1 cellular context compared by ENCODE assay signal in the genomic region with DNA sequence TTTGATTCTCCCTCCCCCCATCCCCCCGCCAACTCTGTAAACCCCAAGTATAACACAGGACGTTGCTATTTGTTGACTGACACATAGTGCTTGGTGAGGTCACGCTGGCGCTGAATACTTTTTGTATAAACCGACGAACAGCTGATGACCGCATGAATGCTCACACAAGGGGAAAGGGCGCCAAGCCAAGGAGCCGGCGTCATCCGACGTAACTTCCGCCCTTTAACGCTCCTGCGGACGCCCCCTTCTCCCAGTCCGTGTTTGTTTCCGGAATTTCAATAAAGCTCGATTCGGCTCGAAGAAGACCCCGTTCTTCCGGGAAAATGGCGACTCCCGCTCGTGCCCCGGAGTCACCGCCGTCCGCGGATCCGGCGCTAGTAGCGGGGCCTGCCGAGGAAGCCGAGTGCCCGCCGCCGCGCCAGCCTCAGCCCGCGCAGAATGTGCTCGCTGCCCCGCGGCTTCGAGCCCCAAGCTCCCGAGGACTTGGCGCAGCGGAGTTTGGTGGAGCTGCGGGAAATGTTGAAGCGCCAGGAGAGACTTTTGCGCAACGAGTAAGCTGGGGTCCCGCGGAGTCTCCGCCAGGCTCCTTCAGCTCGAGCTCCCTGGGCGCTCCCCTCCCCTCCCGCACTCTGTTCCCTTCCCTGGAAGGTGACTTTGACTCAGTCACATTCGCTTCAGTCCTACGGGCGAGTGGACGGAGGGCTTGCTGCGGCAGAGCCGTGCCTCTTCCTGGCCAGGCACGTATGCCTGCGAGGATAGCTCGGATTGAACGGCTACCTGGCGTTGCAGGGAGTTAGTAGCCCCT.
TF ChIP-seq lines count a peak whose summit lies in the region.

A gene (plus strand): TSS at position 310 of the 805 bp plus-strand sequence. CDS start 129 bp downstream, at position 439.

TF ChIP-seq in GM12878, 131 proteins besides CTCF, POLR2A, EP300 and RAD21 (continued from another document and continues in another):
- TF ChIP-seq CBX5 (IDR thresholded peaks at IDR 0.05; ENCODE audit: low read depth) (peak; percentile 68; the same call in 1 of the 2 replicates), CEBPB (IDR thresholded peaks at IDR 0.05; ENCODE audit: borderline replicate concordance in 1 of 2, low read depth in 2 of 2, low read length in 2 of 2) (no peak), SREBF1 (IDR thresholded peaks at IDR 0.05; ENCODE audit: low read length) (no peak), ZNF217 (IDR thresholded peaks at IDR 0.05) (no peak), KLF5 (IDR thresholded peaks at IDR 0.05; ENCODE audit: partially characterized antibody) (peak; percentile 80), NBN (IDR thresholded peaks at IDR 0.05) (peak; percentile 74; the same call in 1 of the 2 replicates), ZNF207 (IDR thresholded peaks at IDR 0.05; ENCODE audit: borderline replicate concordance) (peak; percentile 70), BHLHE40 (IDR thresholded peaks at IDR 0.05; ENCODE audit: borderline replicate concordance in 1 of 2, low read depth in 2 of 2, low read length in 1 of 2) (peak; percentile 85 to 94), KDM1A (IDR thresholded peaks at IDR 0.05; ENCODE audit: borderline replicate concordance) (no peak), HDGF (IDR thresholded peaks at IDR 0.05) (no peak), BRCA1 (IDR thresholded peaks at IDR 0.05; ENCODE audit: low read depth, low read length) (no peak), NFIC (IDR thresholded peaks at IDR 0.05; ENCODE audit: low read depth, low read length) (0 out of 2 replicates have a peak, but pooled peaks have one; percentile 18), RB1 (IDR thresholded peaks at IDR 0.05; ENCODE audit: borderline replicate concordance) (peak; percentile 96; the same call in 1 of the 2 replicates), TARDBP (IDR thresholded peaks at IDR 0.05; ENCODE audit: borderline replicate concordance) (peak; percentile 96), RFX5 (IDR thresholded peaks at IDR 0.05; ENCODE audit: low read depth, low read length) (no peak; the same call in 1 of the 2 replicates), PAX5 (IDR thresholded peaks at IDR 0.05; ENCODE audit: borderline replicate concordance, low read depth, low read length) (peak; percentile 35; the same call in 1 of the 2 replicates), CREM (IDR thresholded peaks at IDR 0.05; ENCODE audit: low read depth) (peak; percentile 98), YBX1 (IDR thresholded peaks at IDR 0.05) (no peak), CHD2 (IDR thresholded peaks at IDR 0.05; ENCODE audit: borderline replicate concordance, low read depth, low read length) (no peak), JUND (IDR thresholded peaks at IDR 0.05; ENCODE audit: low read depth, low read length) (no peak), MTA3 (IDR thresholded peaks at IDR 0.05; ENCODE audit: borderline replicate concordance, low read length) (no peak), NR2C1 (IDR thresholded peaks at IDR 0.05) (peak; percentile 68), JUNB (IDR thresholded peaks at IDR 0.05) (no peak), POLR2AphosphoS5 (IDR thresholded peaks at IDR 0.05; ENCODE audit: low read length) (peak; percentile 70), EZH2 (IDR thresholded peaks at IDR 0.05; ENCODE audit: borderline replicate concordance, control insufficient read depth, low read depth, low read length) (no peak), MXI1 (IDR thresholded peaks at IDR 0.05; ENCODE audit: low read depth, low read length) (peak; percentile 56; the same call in 1 of the 2 replicates), BCL11A (IDR thresholded peaks at IDR 0.05; ENCODE audit: low read depth, low read length) (no peak), STAT3 (IDR thresholded peaks at IDR 0.05; ENCODE audit: low read depth, low read length) (no peak), ETV6 (conservative IDR thresholded peaks at IDR 0.05 in 1 of 2, IDR thresholded peaks at IDR 0.05 in 1 of 2; ENCODE audit: borderline replicate concordance in 1 of 2, low read depth in 1 of 2) (peak in 1 of 2 experiments; percentile 64; a peak in 1 of 4 replicates), STAT1 (conservative IDR thresholded peaks at IDR 0.05) (0 out of 2 replicates have a peak, but pooled peaks have one; percentile 22), SMAD5 (IDR thresholded peaks at IDR 0.05; ENCODE audit: low read depth) (peak; percentile 76; the same call in 1 of the 2 replicates), GABPA (IDR thresholded peaks at IDR 0.05; ENCODE audit: low read depth) (peak; percentile 93)
- TF ChIP-seq, protein P1, sequence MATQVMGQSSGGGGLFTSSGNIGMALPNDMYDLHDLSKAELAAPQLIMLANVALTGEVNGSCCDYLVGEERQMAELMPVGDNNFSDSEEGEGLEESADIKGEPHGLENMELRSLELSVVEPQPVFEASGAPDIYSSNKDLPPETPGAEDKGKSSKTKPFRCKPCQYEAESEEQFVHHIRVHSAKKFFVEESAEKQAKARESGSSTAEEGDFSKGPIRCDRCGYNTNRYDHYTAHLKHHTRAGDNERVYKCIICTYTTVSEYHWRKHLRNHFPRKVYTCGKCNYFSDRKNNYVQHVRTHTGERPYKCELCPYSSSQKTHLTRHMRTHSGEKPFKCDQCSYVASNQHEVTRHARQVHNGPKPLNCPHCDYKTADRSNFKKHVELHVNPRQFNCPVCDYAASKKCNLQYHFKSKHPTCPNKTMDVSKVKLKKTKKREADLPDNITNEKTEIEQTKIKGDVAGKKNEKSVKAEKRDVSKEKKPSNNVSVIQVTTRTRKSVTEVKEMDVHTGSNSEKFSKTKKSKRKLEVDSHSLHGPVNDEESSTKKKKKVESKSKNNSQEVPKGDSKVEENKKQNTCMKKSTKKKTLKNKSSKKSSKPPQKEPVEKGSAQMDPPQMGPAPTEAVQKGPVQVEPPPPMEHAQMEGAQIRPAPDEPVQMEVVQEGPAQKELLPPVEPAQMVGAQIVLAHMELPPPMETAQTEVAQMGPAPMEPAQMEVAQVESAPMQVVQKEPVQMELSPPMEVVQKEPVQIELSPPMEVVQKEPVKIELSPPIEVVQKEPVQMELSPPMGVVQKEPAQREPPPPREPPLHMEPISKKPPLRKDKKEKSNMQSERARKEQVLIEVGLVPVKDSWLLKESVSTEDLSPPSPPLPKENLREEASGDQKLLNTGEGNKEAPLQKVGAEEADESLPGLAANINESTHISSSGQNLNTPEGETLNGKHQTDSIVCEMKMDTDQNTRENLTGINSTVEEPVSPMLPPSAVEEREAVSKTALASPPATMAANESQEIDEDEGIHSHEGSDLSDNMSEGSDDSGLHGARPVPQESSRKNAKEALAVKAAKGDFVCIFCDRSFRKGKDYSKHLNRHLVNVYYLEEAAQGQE (IDR thresholded peaks at IDR 0.05; ENCODE audit: low read depth, low read length) = no peak
- TF ChIP-seq, protein P2, sequence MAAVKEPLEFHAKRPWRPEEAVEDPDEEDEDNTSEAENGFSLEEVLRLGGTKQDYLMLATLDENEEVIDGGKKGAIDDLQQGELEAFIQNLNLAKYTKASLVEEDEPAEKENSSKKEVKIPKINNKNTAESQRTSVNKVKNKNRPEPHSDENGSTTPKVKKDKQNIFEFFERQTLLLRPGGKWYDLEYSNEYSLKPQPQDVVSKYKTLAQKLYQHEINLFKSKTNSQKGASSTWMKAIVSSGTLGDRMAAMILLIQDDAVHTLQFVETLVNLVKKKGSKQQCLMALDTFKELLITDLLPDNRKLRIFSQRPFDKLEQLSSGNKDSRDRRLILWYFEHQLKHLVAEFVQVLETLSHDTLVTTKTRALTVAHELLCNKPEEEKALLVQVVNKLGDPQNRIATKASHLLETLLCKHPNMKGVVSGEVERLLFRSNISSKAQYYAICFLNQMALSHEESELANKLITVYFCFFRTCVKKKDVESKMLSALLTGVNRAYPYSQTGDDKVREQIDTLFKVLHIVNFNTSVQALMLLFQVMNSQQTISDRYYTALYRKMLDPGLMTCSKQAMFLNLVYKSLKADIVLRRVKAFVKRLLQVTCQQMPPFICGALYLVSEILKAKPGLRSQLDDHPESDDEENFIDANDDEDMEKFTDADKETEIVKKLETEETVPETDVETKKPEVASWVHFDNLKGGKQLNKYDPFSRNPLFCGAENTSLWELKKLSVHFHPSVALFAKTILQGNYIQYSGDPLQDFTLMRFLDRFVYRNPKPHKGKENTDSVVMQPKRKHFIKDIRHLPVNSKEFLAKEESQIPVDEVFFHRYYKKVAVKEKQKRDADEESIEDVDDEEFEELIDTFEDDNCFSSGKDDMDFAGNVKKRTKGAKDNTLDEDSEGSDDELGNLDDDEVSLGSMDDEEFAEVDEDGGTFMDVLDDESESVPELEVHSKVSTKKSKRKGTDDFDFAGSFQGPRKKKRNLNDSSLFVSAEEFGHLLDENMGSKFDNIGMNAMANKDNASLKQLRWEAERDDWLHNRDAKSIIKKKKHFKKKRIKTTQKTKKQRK (IDR thresholded peaks at IDR 0.05; ENCODE audit: low read depth, low read length) = no peak
- TF ChIP-seq, protein P3, sequence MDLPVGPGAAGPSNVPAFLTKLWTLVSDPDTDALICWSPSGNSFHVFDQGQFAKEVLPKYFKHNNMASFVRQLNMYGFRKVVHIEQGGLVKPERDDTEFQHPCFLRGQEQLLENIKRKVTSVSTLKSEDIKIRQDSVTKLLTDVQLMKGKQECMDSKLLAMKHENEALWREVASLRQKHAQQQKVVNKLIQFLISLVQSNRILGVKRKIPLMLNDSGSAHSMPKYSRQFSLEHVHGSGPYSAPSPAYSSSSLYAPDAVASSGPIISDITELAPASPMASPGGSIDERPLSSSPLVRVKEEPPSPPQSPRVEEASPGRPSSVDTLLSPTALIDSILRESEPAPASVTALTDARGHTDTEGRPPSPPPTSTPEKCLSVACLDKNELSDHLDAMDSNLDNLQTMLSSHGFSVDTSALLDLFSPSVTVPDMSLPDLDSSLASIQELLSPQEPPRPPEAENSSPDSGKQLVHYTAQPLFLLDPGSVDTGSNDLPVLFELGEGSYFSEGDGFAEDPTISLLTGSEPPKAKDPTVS (IDR thresholded peaks at IDR 0.05; ENCODE audit: low read depth, low read length) = 0 out of 2 replicates have a peak, but pooled peaks have one; percentile 41
- TF ChIP-seq, protein P4, sequence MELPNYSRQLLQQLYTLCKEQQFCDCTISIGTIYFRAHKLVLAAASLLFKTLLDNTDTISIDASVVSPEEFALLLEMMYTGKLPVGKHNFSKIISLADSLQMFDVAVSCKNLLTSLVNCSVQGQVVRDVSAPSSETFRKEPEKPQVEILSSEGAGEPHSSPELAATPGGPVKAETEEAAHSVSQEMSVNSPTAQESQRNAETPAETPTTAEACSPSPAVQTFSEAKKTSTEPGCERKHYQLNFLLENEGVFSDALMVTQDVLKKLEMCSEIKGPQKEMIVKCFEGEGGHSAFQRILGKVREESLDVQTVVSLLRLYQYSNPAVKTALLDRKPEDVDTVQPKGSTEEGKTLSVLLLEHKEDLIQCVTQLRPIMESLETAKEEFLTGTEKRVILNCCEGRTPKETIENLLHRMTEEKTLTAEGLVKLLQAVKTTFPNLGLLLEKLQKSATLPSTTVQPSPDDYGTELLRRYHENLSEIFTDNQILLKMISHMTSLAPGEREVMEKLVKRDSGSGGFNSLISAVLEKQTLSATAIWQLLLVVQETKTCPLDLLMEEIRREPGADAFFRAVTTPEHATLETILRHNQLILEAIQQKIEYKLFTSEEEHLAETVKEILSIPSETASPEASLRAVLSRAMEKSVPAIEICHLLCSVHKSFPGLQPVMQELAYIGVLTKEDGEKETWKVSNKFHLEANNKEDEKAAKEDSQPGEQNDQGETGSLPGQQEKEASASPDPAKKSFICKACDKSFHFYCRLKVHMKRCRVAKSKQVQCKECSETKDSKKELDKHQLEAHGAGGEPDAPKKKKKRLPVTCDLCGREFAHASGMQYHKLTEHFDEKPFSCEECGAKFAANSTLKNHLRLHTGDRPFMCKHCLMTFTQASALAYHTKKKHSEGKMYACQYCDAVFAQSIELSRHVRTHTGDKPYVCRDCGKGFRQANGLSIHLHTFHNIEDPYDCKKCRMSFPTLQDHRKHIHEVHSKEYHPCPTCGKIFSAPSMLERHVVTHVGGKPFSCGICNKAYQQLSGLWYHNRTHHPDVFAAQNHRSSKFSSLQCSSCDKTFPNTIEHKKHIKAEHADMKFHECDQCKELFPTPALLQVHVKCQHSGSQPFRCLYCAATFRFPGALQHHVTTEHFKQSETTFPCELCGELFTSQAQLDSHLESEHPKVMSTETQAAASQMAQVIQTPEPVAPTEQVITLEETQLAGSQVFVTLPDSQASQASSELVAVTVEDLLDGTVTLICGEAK (IDR thresholded peaks at IDR 0.05; ENCODE audit: borderline replicate concordance) = peak; percentile 100
- TF ChIP-seq, protein P5, sequence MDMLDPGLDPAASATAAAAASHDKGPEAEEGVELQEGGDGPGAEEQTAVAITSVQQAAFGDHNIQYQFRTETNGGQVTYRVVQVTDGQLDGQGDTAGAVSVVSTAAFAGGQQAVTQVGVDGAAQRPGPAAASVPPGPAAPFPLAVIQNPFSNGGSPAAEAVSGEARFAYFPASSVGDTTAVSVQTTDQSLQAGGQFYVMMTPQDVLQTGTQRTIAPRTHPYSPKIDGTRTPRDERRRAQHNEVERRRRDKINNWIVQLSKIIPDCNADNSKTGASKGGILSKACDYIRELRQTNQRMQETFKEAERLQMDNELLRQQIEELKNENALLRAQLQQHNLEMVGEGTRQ (IDR thresholded peaks at IDR 0.05; ENCODE audit: borderline replicate concordance, low read depth, low read length) = no peak
- TF ChIP-seq, protein P6, sequence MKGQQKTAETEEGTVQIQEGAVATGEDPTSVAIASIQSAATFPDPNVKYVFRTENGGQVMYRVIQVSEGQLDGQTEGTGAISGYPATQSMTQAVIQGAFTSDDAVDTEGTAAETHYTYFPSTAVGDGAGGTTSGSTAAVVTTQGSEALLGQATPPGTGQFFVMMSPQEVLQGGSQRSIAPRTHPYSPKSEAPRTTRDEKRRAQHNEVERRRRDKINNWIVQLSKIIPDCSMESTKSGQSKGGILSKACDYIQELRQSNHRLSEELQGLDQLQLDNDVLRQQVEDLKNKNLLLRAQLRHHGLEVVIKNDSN (IDR thresholded peaks at IDR 0.05; ENCODE audit: borderline replicate concordance, extremely low read length, insufficient read depth, low read depth, low read length) = no peak
- TF ChIP-seq, protein P7, sequence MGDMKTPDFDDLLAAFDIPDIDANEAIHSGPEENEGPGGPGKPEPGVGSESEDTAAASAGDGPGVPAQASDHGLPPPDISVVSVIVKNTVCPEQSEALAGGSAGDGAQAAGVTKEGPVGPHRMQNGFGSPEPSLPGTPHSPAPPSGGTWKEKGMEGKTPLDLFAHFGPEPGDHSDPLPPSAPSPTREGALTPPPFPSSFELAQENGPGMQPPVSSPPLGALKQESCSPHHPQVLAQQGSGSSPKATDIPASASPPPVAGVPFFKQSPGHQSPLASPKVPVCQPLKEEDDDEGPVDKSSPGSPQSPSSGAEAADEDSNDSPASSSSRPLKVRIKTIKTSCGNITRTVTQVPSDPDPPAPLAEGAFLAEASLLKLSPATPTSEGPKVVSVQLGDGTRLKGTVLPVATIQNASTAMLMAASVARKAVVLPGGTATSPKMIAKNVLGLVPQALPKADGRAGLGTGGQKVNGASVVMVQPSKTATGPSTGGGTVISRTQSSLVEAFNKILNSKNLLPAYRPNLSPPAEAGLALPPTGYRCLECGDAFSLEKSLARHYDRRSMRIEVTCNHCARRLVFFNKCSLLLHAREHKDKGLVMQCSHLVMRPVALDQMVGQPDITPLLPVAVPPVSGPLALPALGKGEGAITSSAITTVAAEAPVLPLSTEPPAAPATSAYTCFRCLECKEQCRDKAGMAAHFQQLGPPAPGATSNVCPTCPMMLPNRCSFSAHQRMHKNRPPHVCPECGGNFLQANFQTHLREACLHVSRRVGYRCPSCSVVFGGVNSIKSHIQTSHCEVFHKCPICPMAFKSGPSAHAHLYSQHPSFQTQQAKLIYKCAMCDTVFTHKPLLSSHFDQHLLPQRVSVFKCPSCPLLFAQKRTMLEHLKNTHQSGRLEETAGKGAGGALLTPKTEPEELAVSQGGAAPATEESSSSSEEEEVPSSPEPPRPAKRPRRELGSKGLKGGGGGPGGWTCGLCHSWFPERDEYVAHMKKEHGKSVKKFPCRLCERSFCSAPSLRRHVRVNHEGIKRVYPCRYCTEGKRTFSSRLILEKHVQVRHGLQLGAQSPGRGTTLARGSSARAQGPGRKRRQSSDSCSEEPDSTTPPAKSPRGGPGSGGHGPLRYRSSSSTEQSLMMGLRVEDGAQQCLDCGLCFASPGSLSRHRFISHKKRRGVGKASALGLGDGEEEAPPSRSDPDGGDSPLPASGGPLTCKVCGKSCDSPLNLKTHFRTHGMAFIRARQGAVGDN (IDR thresholded peaks at IDR 0.05) = peak; percentile 91
